ENCODE assay signal across 8 cellular contexts in the genomic region with DNA sequence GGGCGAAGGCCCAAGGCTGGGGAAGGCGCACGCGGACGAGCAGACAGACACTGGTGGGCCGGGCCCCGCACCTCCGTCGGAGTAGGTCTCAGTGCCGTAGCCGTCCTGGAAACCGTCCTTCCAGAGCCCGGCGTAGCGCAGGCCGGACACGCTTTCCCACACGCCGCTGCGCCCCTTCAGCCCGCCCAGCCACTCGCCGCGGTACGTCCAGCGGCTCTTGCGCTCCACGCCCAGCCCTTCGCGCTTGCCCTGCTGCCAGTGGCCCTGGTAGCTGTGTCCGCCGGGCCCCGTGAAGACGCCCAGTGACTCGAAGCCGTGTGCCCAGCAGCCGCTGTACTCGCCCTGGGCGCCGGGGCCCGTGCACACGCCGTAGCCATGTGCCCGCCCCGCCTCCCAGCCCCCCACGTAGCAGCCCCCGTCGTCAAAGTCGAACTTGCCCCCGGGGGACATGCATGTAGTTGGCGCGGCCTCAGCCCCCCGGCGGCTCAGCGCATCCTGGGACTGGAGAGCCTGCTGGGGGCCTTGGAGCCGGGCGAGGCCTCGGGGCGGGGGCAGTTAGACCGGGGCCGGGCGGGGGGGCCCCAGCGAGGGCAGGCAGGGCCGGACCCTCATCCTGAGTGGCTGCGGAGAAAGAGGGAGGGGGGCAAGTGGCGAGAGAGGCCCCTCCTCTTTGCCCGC. TPM values are rescaled to one million over a fixed set of nuclear protein-coding genes. Genes with fewer than 3 reads are reported as not detected.
DNase-seq lines count a peak whose midpoint lies in the region; ATAC-seq and TF ChIP-seq lines count a peak whose summit lies in the region.

No MANE protein-coding gene starts in this region.

- CTCF ChIA-PET in activated B cell treated with CpG ODN at 0.5 μM for 24 hours (lab: Charles Lee) = no interaction called here

- H3K9me3 ChIP-seq in right cardiac atrium (ENCODE audit: control insufficient read depth, low read length) (no peaks in the 10 kb centered on the region), sigmoid colon (no peaks in the 10 kb centered on the region)

- ATAC-seq in activated B cell treated with CpG ODN at 0.5 μM for 24 hours (ENCODE audit: low read depth) = peak; percentile 36
- ATAC-seq in right cardiac atrium = peak; percentile 34 to 55

- H3K36me3 ChIP-seq in sigmoid colon = no peaks in the 10 kb centered on the region

- no peak overlapping the region for H3K27ac ChIP-seq in right cardiac atrium (ENCODE audit: low read length)
- H3K27ac ChIP-seq in sigmoid colon = no peak overlapping the region

- POLR2A ChIA-PET in activated B cell treated with CpG ODN at 0.5 μM for 24 hours (lab: Charles Lee) = no interaction called here

- no peak for DNase-seq in activated B cell treated with CpG ODN at 0.5 μM for 24 hours
- DNase-seq in right cardiac atrium = peak in 1 of 3 donors; percentile 69
- peak; percentile 63 for DNase-seq in sigmoid colon
- no peak for DNase-seq in GOT3 (lab: John Stamatoyannopoulos, UW)
- no peak for DNase-seq in NCI-H1436 treated with DMSO at 0.1 percent for 48 hours (lab: John Stamatoyannopoulos, UW)
- DNase-seq in foreskin melanocyte = no peak
- no peak for DNase-seq in midbrain (lab: John Stamatoyannopoulos, UW)

- H3K27ac Mint-ChIP-seq in activated B cell treated with CpG ODN at 0.5 μM for 24 hours = no peak overlapping the region

- WGBS in right cardiac atrium = 2% methylated on average over 67 of the region's 67 CpGs
- 4 to 5% methylated on average over 67 of the region's 67 CpGs for WGBS in sigmoid colon, 2 donors

- H3K4me3 Mint-ChIP-seq in activated B cell treated with CpG ODN at 0.5 μM for 24 hours = peak overlapping the region; percentile 70

- intact Hi-C loops in activated B cell treated with CpG ODN at 0.5 μM for 24 hours (cut with micrococcal nuclease) (no loop called here), right cardiac atrium (cut with DNase I) (no loop called here), sigmoid colon (cut with DNase I) (no loop called here)

- H3K9me3 Mint-ChIP-seq in activated B cell treated with CpG ODN at 0.5 μM for 24 hours = no peaks in the 10 kb centered on the region

- peak overlapping the region; percentile 43 for H3K4me3 ChIP-seq in GM12875 (ENCODE audit: low read depth, low read length)
- peak overlapping the region; percentile 16 for H3K4me3 ChIP-seq in right cardiac atrium (ENCODE audit: low read length)
- H3K4me3 ChIP-seq in sigmoid colon = peak overlapping the region in 2 of 4 donors; percentile 29 to 31

- H3K27me3 ChIP-seq in right cardiac atrium (ENCODE audit: control insufficient read depth, insufficient read depth) = no peaks in the 10 kb centered on the region
- H3K27me3 ChIP-seq in sigmoid colon = peaks cover 30 to 85% (median 60%) of the 10 kb centered on the region in 3 donors

- H3K36me3 Mint-ChIP-seq in activated B cell treated with CpG ODN at 0.5 μM for 24 hours (ENCODE audit: low read depth) = no peaks in the 10 kb centered on the region

- peaks cover 49% of the 10 kb centered on the region for H3K27me3 Mint-ChIP-seq in activated B cell treated with CpG ODN at 0.5 μM for 24 hours

- H3K4me1 Mint-ChIP-seq in activated B cell treated with CpG ODN at 0.5 μM for 24 hours = peaks cover 19% of the 10 kb centered on the region

- no peak for TF ChIP-seq POLR2A in sigmoid colon (IDR thresholded peaks at IDR 0.05)

- H3K4me1 ChIP-seq in right cardiac atrium (ENCODE audit: control insufficient read depth, insufficient read depth, low read length) (no peaks in the 10 kb centered on the region), sigmoid colon (peaks cover 0 to 37% (median 19%) of the 10 kb centered on the region in 4 donors)

- no peak for TF ChIP-seq EP300 in sigmoid colon (IDR thresholded peaks at IDR 0.05)

- TF ChIP-seq CTCF in GM12875 (IDR thresholded peaks at IDR 0.05; ENCODE audit: borderline replicate concordance, insufficient read depth, low read depth, low read length) (no peak), activated B cell treated with CpG ODN at 0.5 μM for 24 hours (IDR thresholded peaks at IDR 0.05) (no peak), sigmoid colon (IDR thresholded peaks at IDR 0.05) (no peak)

RNA-seq across cellular contexts. Expression of gene JPH4, which starts 1.4 kb away (rescaled TPM):
- total RNA-seq in activated B cell treated with CpG ODN at 0.5 μM for 24 hours = 1.6 and 2.0 TPM in 2 replicates
- total RNA-seq in right cardiac atrium = under 1 TPM; 0.11 to 0.38 (median 0.27) TPM
- polyA plus RNA-seq in right cardiac atrium = 0.23 TPM
- total RNA-seq in sigmoid colon = 1 to 10 TPM in 3 of 4 donors, under 1 TPM in 1; 0.82 to 3.0 (median 2.1) TPM
- 1 to 10 TPM in 1 of 3 donors, under 1 TPM in 1, not detected in 1; 0.60 to 1.5 TPM for polyA plus RNA-seq in sigmoid colon

RNA-seq across cellular contexts. Expression of gene AP1G2, which starts 9.6 kb away (rescaled TPM):
- total RNA-seq in activated B cell treated with CpG ODN at 0.5 μM for 24 hours (336 and 373 TPM in 2 replicates), right cardiac atrium (10 to 100 TPM; 13.8 to 17.9 (median 15.4) TPM), sigmoid colon (10 to 100 TPM; 16.4 to 37.1 (median 26.3) TPM)
- polyA plus RNA-seq in right cardiac atrium (12.9 TPM), sigmoid colon (100 to 1,000 TPM in 1 of 3 donors, 10 to 100 TPM in 2; 33.0 to 124 (median 41.6) TPM)

RNA-seq across cellular contexts. Expression of gene THTPA, which starts 21.1 kb away (rescaled TPM):
- total RNA-seq in activated B cell treated with CpG ODN at 0.5 μM for 24 hours = 18.0 and 18.6 TPM in 2 replicates
- 10 to 100 TPM; 18.8 to 21.5 (median 20.9) TPM for total RNA-seq in right cardiac atrium
- polyA plus RNA-seq in right cardiac atrium = 22.9 TPM
- 10 to 100 TPM in 3 of 4 donors, 1 to 10 TPM in 1; 8.9 to 30.6 (median 19.4) TPM for total RNA-seq in sigmoid colon
- 10 to 100 TPM; 19.2 to 35.4 (median 22.0) TPM for polyA plus RNA-seq in sigmoid colon

RNA-seq across cellular contexts. Expression of gene ZFHX2, which starts 25.6 kb away (rescaled TPM):
- total RNA-seq in activated B cell treated with CpG ODN at 0.5 μM for 24 hours (2.2 and 2.6 TPM in 2 replicates), right cardiac atrium (1 to 10 TPM in 1 of 4 donors, under 1 TPM in 3; 0.31 to 1.0 (median 0.87) TPM), sigmoid colon (1 to 10 TPM in 2 of 4 donors, under 1 TPM in 2; 0.33 to 1.9 (median 0.98) TPM)
- polyA plus RNA-seq in right cardiac atrium (0.50 TPM), sigmoid colon (under 1 TPM in 2 of 3 donors, not detected in 1; under 0.01 to 0.57 TPM)

RNA-seq across cellular contexts. Expression of gene DHRS2, which starts 59.0 kb away (rescaled TPM):
- not detected in 2 replicates for total RNA-seq in activated B cell treated with CpG ODN at 0.5 μM for 24 hours
- total RNA-seq in right cardiac atrium = not detected
- polyA plus RNA-seq in right cardiac atrium = not detected
- not detected for total RNA-seq in sigmoid colon
- polyA plus RNA-seq in sigmoid colon = under 1 TPM in 1 of 3 donors, not detected in 2; 0.54 TPM
